In genomic region chrX:119502727-119503483, GRCh38 we compare ENCODE assay signal across 8 cellular contexts. TPM values are rescaled to one million over a fixed set of nuclear protein-coding genes. Genes with fewer than 3 reads are reported as not detected.
DNase-seq lines count a peak whose midpoint lies in the region; ATAC-seq, FAIRE-seq and TF ChIP-seq lines count a peak whose summit lies in the region.

No MANE protein-coding gene starts in this region.

- peaks cover 18% of the 10 kb centered on the region for H3K4me1 Mint-ChIP-seq in CD8-positive, alpha-beta T cell (ENCODE audit: low read depth)
- peaks cover 11% of the 10 kb centered on the region for H3K4me1 Mint-ChIP-seq in astrocyte (ENCODE audit: low read depth, unreplicated experiment)

- no peaks in the 10 kb centered on the region for H3K9me3 Mint-ChIP-seq in CD8-positive, alpha-beta T cell
- no peaks in the 10 kb centered on the region for H3K9me3 Mint-ChIP-seq in astrocyte (ENCODE audit: unreplicated experiment)

- H3K4me1 ChIP-seq in CD8-positive, alpha-beta T cell (ENCODE audit: insufficient read depth, low read length): peaks cover 11% of the 10 kb centered on the region
- H3K4me1 ChIP-seq in astrocyte (ENCODE audit: insufficient read depth, low read length) (peaks cover 16% of the 10 kb centered on the region), mucosa of descending colon (ENCODE audit: low read depth) (no peaks in the 10 kb centered on the region)

- no peak for TF ChIP-seq CTCF in CD8-positive, alpha-beta T cell (IDR thresholded peaks at IDR 0.05)
- TF ChIP-seq CTCF in astrocyte (IDR thresholded peaks at IDR 0.05; ENCODE audit: insufficient read depth, low read depth, low read length) (no peak), mucosa of descending colon (IDR thresholded peaks at IDR 0.05) (no peak)

- intact Hi-C loops in CD8-positive, alpha-beta T cell (cut with DNase I, micrococcal nuclease): no loop called here
- intact Hi-C loops in mucosa of descending colon (cut with DNase I, micrococcal nuclease): no loop called here

- no peaks in the 10 kb centered on the region for H3K79me2 ChIP-seq in astrocyte (ENCODE audit: insufficient read depth, low read length)

- CTCF ChIA-PET in CD8-positive, alpha-beta T cell (lab: Charles Lee): interaction anchor here (1.1 to 1.7 kb wide), 5 partner anchors 13 to 227 kb away, joined by 3 to 8 read pairs (median 5); no protein-coding TSS in a partner anchor

- DNase-seq in CD8-positive, alpha-beta T cell: peak in 2 of 7 experiments; percentile 15 to 54
- DNase-seq in NCI-H2081 treated with DMSO at 0.1 percent for 48 hours (lab: John Stamatoyannopoulos, UW): peak; percentile 47
- peak; percentile 39 for DNase-seq in astrocyte (ENCODE audit: low read depth)
- DNase-seq in mucosa of descending colon: peak; percentile 79 to 84 (median 82)
- no peak for DNase-seq in SW 1271 (lab: John Stamatoyannopoulos, UW)
- DNase-seq in SIG-M5 treated with dmso at 0.1 percent for 504 hours (lab: John Stamatoyannopoulos, UW; ENCODE audit: unreplicated experiment): no peak
- no peak for DNase-seq in dedifferentiated amniotic fluid mesenchymal stem cell (ENCODE audit: extremely low spot score)

- H3K27me3 Mint-ChIP-seq in CD8-positive, alpha-beta T cell (ENCODE audit: low read depth): no peaks in the 10 kb centered on the region
- H3K27me3 Mint-ChIP-seq in astrocyte (ENCODE audit: low read depth, unreplicated experiment): no peaks in the 10 kb centered on the region

- no peaks in the 10 kb centered on the region for H3K9me3 ChIP-seq in CD8-positive, alpha-beta T cell (ENCODE audit: low read length)
- H3K9me3 ChIP-seq in astrocyte (ENCODE audit: insufficient read depth, low read depth, low read length) (no peaks in the 10 kb centered on the region), mucosa of descending colon (no peaks in the 10 kb centered on the region)

- H4K20me1 ChIP-seq in astrocyte (ENCODE audit: insufficient read depth, low read length): no peaks in the 10 kb centered on the region

- peak overlapping the region; percentile 78 for H3K4me2 ChIP-seq in astrocyte (ENCODE audit: low read length)

- peak overlapping the region; percentile 89 for H3K27ac Mint-ChIP-seq in CD8-positive, alpha-beta T cell
- H3K27ac Mint-ChIP-seq in astrocyte (ENCODE audit: unreplicated experiment): peak overlapping the region; percentile 34

- POLR2A ChIA-PET in CD8-positive, alpha-beta T cell (lab: Charles Lee): no interaction called here

- H3K27me3 ChIP-seq in CD8-positive, alpha-beta T cell (ENCODE audit: insufficient read depth, low read length): no peaks in the 10 kb centered on the region
- H3K27me3 ChIP-seq in astrocyte (ENCODE audit: insufficient read depth, low read length): no peaks in the 10 kb centered on the region

- peak overlapping the region; percentile 26 for H3K4me3 Mint-ChIP-seq in CD8-positive, alpha-beta T cell
- no peak overlapping the region for H3K4me3 Mint-ChIP-seq in astrocyte (ENCODE audit: unreplicated experiment)

- no peak overlapping the region for H3K4me3 ChIP-seq in CD8-positive, alpha-beta T cell (ENCODE audit: low read depth, low read length)
- H3K4me3 ChIP-seq in astrocyte (ENCODE audit: insufficient read depth, low read depth, low read length): peak overlapping the region; percentile 17
- H3K4me3 ChIP-seq in mucosa of descending colon: no peak overlapping the region

- H3K36me3 Mint-ChIP-seq in CD8-positive, alpha-beta T cell: no peaks in the 10 kb centered on the region
- H3K36me3 Mint-ChIP-seq in astrocyte (ENCODE audit: low read depth, unreplicated experiment): no peaks in the 10 kb centered on the region

- H3K9ac ChIP-seq in astrocyte (ENCODE audit: low read length): peak overlapping the region; percentile 20

- peak overlapping the region; percentile 35 for H3K27ac ChIP-seq in CD8-positive, alpha-beta T cell (ENCODE audit: low read depth, low read length)
- peak overlapping the region; percentile 60 for H3K27ac ChIP-seq in astrocyte (ENCODE audit: low read depth, low read length)

- peak; percentile 75 for FAIRE-seq in astrocyte (lab: Jason Lieb, UNC)

- H2AFZ ChIP-seq in astrocyte (ENCODE audit: low read depth, low read length): peak overlapping the region; percentile 52

- ATAC-seq in CD8-positive, alpha-beta T cell: peak; percentile 92
- ATAC-seq in mucosa of descending colon (peak; percentile 81), HG02870 (IDR thresholded peaks at IDR 0.05; ENCODE audit: unreplicated experiment) (no peak)

- H3K36me3 ChIP-seq in CD8-positive, alpha-beta T cell (ENCODE audit: insufficient read depth, low read length): no peaks in the 10 kb centered on the region
- H3K36me3 ChIP-seq in astrocyte (ENCODE audit: insufficient read depth, low read length) (no peaks in the 10 kb centered on the region), mucosa of descending colon (ENCODE audit: low read depth) (no peaks in the 10 kb centered on the region)

RNA-seq across cellular contexts. Expression of gene SLC25A5, which starts 34.7 kb away (rescaled TPM):
- 100 to 1,000 TPM; 174 to 182 TPM for total RNA-seq in CD8-positive, alpha-beta T cell
- total RNA-seq in astrocyte (171 and 176 TPM in 2 replicates), mucosa of descending colon (1,000 to 10,000 TPM in 2 of 3 donors, 100 to 1,000 TPM in 1; 599 to 1,194 (median 1,087) TPM)

Comparison
In these comparisons a context has a peak if more than half of its experiments do, and no peak if none do; other contexts are left out.
1. DNase-seq: peak in NCI-H2081 treated with DMSO at 0.1 percent for 48 hours (single experiment), astrocyte (single experiment) and mucosa of descending colon (3 of 3); none in SW 1271 (0 of 2), SIG-M5 treated with dmso at 0.1 percent for 504 hours (single experiment) and dedifferentiated amniotic fluid mesenchymal stem cell (single experiment).